ENCODE assay signal across 14 cellular contexts in the genomic region with DNA sequence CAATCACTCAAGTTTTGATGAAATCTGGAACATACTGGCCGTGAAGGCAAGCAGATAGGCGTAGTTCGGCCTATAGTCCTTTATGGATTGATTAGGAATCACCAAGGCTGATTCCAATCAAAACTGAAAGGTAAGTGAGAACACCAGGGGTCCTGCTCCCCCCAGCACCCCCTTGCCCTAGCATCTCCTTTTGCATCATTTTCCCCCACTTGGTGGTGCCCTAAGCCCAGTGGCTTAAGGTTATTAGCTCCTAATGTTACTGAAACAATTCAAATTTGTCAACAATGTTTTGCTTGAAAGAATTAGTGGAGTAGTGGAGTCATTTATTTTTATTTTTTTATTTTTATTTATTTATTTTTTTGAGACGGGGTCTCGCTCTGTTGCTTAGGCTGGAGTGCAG. TPM values are rescaled to one million over a fixed set of nuclear protein-coding genes. Genes with fewer than 3 reads are reported as not detected.
DNase-seq lines count a peak whose midpoint lies in the region; ATAC-seq and TF ChIP-seq lines count a peak whose summit lies in the region.
"Had no signal": no experiment of that assay in that cellular context is flagged by ENCODE, and none has a peak within 500 bp of the region (broad histone marks: within the 10 kb centered on the region; RNA-seq: fewer than 3 reads in every experiment).

No MANE protein-coding gene starts in this region.

- H3K36me3 Mint-ChIP-seq in endodermal cell (ENCODE audit: low read depth): no peaks in the 10 kb centered on the region
- H3K36me3 Mint-ChIP-seq in type B pancreatic cell: no peaks in the 10 kb centered on the region
- H3K36me3 Mint-ChIP-seq: activated naive CD8-positive, alpha-beta T cell treated with anti-CD3 and anti-CD28 coated beads, Interleukin-2, amount 10 ng/mL, durations not matched to agents 7 days and 5 days; stimulated activated naive B cell treated with anti-CD40 and anti-IgM and Interleukin-4, amounts not matched to agents 10 μg/mL and 1 μg/mL and 100 μg/mL, for 72 hours had no signal

- no peaks in the 10 kb centered on the region for H3K36me3 ChIP-seq in left ventricle myocardium inferior
- H3K36me3 ChIP-seq in OCI-LY3 (replicated peaks; ENCODE audit: low read depth, low read length): no peaks in the 10 kb centered on the region
- no peaks in the 10 kb centered on the region for H3K36me3 ChIP-seq in endodermal cell (ENCODE audit: control insufficient read depth, insufficient read depth, low read length)

- no peak overlapping the region for H3K4me2 ChIP-seq in OCI-LY3 (ENCODE audit: low read length)

- TF ChIP-seq CTCF in left ventricle myocardium inferior (IDR thresholded peaks at IDR 0.05; ENCODE audit: borderline replicate concordance) (peak; percentile 21), OCI-LY3 (IDR thresholded peaks at IDR 0.05; ENCODE audit: low read depth, low read length) (peak; percentile 59), endodermal cell (conservative IDR thresholded peaks at IDR 0.05) (peak; percentile 51), type B pancreatic cell (conservative IDR thresholded peaks at IDR 0.05) (peak; percentile 32)

- peaks cover 66% of the 10 kb centered on the region for H3K27me3 ChIP-seq in left ventricle myocardium inferior (ENCODE audit: low read depth)
- peaks cover 15% of the 10 kb centered on the region; the same call in 1 of the 2 replicates for H3K27me3 ChIP-seq in OCI-LY3 (ENCODE audit: low read depth, low read length)
- peaks cover 11% of the 10 kb centered on the region for H3K27me3 ChIP-seq in endodermal cell (ENCODE audit: control insufficient read depth, insufficient read depth, low read length, poor library complexity, severe bottlenecking)

- intact Hi-C loops in left ventricle myocardium inferior (cut with micrococcal nuclease): no loop called here
- intact Hi-C loops in left cardiac atrium (cut with DNase I): no loop called here

- H3K9me3 ChIP-seq in left ventricle myocardium inferior (replicated peaks) (no peaks in the 10 kb centered on the region), OCI-LY3 (ENCODE audit: insufficient read depth, low read length) (no peaks in the 10 kb centered on the region), endodermal cell (ENCODE audit: control insufficient read depth, low read length) (no peaks in the 10 kb centered on the region)

- no peak for ATAC-seq in left cardiac atrium
- ATAC-seq in HG02759 (IDR thresholded peaks at IDR 0.05; ENCODE audit: unreplicated experiment): no peak
- ATAC-seq: stimulated activated naive B cell treated with anti-CD40 and anti-IgM and Interleukin-4, amounts not matched to agents 10 μg/mL and 1 μg/mL and 100 μg/mL, for 72 hours had no signal

- H3K4me1 Mint-ChIP-seq in endodermal cell: peaks cover 1% of the 10 kb centered on the region
- H3K4me1 Mint-ChIP-seq in type B pancreatic cell (ENCODE audit: unreplicated experiment): no peaks in the 10 kb centered on the region
- H3K4me1 Mint-ChIP-seq: activated naive CD8-positive, alpha-beta T cell treated with anti-CD3 and anti-CD28 coated beads, Interleukin-2, amount 10 ng/mL, durations not matched to agents 7 days and 5 days had no signal

- DNase-seq in left ventricle myocardium inferior (no peak), left cardiac atrium (no peak), endodermal cell (no peak), type B pancreatic cell (ENCODE audit: extremely low spot score, unreplicated experiment) (no peak), iPS-NIHi7 (ENCODE audit: extremely low spot score) (no peak)
- DNase-seq in effector CD4-positive, alpha-beta T cell: no peak
- DNase-seq: activated naive CD8-positive, alpha-beta T cell treated with anti-CD3 and anti-CD28 coated beads, Interleukin-2, amount 10 ng/mL, durations not matched to agents 7 days and 5 days; GDM1; head of caudate nucleus; mesenchymal stem cell; stimulated activated naive B cell treated with anti-CD40 and anti-IgM and Interleukin-4, amounts not matched to agents 10 μg/mL and 1 μg/mL and 100 μg/mL, for 72 hours had no signal

- H3K27me3 Mint-ChIP-seq in endodermal cell (ENCODE audit: insufficient read depth) (peaks cover 14% of the 10 kb centered on the region), type B pancreatic cell (peaks cover 75% of the 10 kb centered on the region)

- no peak overlapping the region for H3K27ac ChIP-seq in left ventricle myocardium inferior (replicated peaks)
- H3K27ac ChIP-seq in OCI-LY3 (ENCODE audit: low read length): no peak overlapping the region
- H3K27ac ChIP-seq in endodermal cell (ENCODE audit: low read depth, low read length): no peak overlapping the region

- H3K79me2 ChIP-seq in OCI-LY3 (ENCODE audit: low read length): no peaks in the 10 kb centered on the region

- no peaks in the 10 kb centered on the region for H3K4me1 ChIP-seq in left ventricle myocardium inferior
- peaks cover 6% of the 10 kb centered on the region for H3K4me1 ChIP-seq in OCI-LY3 (ENCODE audit: low read length)
- no peaks in the 10 kb centered on the region for H3K4me1 ChIP-seq in endodermal cell (ENCODE audit: control insufficient read depth, insufficient read depth, low read length)

- no peak overlapping the region for H3K27ac Mint-ChIP-seq in endodermal cell
- H3K27ac Mint-ChIP-seq in type B pancreatic cell: no peak overlapping the region
- H3K27ac Mint-ChIP-seq: activated naive CD8-positive, alpha-beta T cell treated with anti-CD3 and anti-CD28 coated beads, Interleukin-2, amount 10 ng/mL, durations not matched to agents 7 days and 5 days; stimulated activated naive B cell treated with anti-CD40 and anti-IgM and Interleukin-4, amounts not matched to agents 10 μg/mL and 1 μg/mL and 100 μg/mL, for 72 hours; T-helper 1 cell treated with Interleukin-12 subunit alpha and Interleukin-12 subunit beta and Interleukin-4 antibody, amounts not matched to agents 30 μg/mL and 1 μg/mL, for 36 hours had no signal

- H3K4me3 Mint-ChIP-seq in endodermal cell (no peak overlapping the region), type B pancreatic cell (no peak overlapping the region)
- H3K4me3 Mint-ChIP-seq: activated naive CD8-positive, alpha-beta T cell treated with anti-CD3 and anti-CD28 coated beads, Interleukin-2, amount 10 ng/mL, durations not matched to agents 7 days and 5 days; stimulated activated naive B cell treated with anti-CD40 and anti-IgM and Interleukin-4, amounts not matched to agents 10 μg/mL and 1 μg/mL and 100 μg/mL, for 72 hours; T-helper 1 cell treated with Interleukin-12 subunit alpha and Interleukin-12 subunit beta and Interleukin-4 antibody, amounts not matched to agents 30 μg/mL and 1 μg/mL, for 36 hours had no signal

- no peaks in the 10 kb centered on the region for H3K9me3 Mint-ChIP-seq in endodermal cell
- H3K9me3 Mint-ChIP-seq in type B pancreatic cell: no peaks in the 10 kb centered on the region
- H3K9me3 Mint-ChIP-seq: activated naive CD8-positive, alpha-beta T cell treated with anti-CD3 and anti-CD28 coated beads, Interleukin-2, amount 10 ng/mL, durations not matched to agents 7 days and 5 days; stimulated activated naive B cell treated with anti-CD40 and anti-IgM and Interleukin-4, amounts not matched to agents 10 μg/mL and 1 μg/mL and 100 μg/mL, for 72 hours; T-helper 1 cell treated with Interleukin-12 subunit alpha and Interleukin-12 subunit beta and Interleukin-4 antibody, amounts not matched to agents 30 μg/mL and 1 μg/mL, for 36 hours had no signal

- no peak overlapping the region for H3K4me3 ChIP-seq in left ventricle myocardium inferior
- no peak overlapping the region for H3K4me3 ChIP-seq in OCI-LY3 (ENCODE audit: low read length)
- H3K4me3 ChIP-seq in endodermal cell (ENCODE audit: low read length): no peak overlapping the region

- H2AFZ ChIP-seq in OCI-LY3 (ENCODE audit: low read depth, low read length): no peak overlapping the region

- H3K9ac ChIP-seq in OCI-LY3 (ENCODE audit: low read length): no peak overlapping the region
- H3K9ac ChIP-seq in endodermal cell (ENCODE audit: extremely low read depth, low read length, poor library complexity, severe bottlenecking): no peak overlapping the region

- WGBS in endodermal cell (ENCODE audit: insufficient coverage in 1 of 2, insufficient read length in 1 of 2), 2 experiments: 82 to 91% methylated on average over 2 to 3 of the region's 5 CpGs

- no peaks in the 10 kb centered on the region for H4K20me1 ChIP-seq in OCI-LY3 (ENCODE audit: insufficient read depth, low read length)

RNA-seq across cellular contexts. Expression of gene SLFN14, which starts 4.9 kb away (rescaled TPM):
- total RNA-seq in left ventricle myocardium inferior (not detected), left cardiac atrium (not detected), endodermal cell (not detected), type B pancreatic cell (ENCODE audit: low replicate concordance) (not detected in 2 replicates)
- not detected for polyA plus RNA-seq in endodermal cell (2013, experiment 1 of 2)
- not detected for polyA plus RNA-seq in endodermal cell (2013, experiment 2 of 2)
- total RNA-seq: activated naive CD8-positive, alpha-beta T cell treated with anti-CD3 and anti-CD28 coated beads, Interleukin-2, amount 10 ng/mL, durations not matched to agents 7 days and 5 days had no signal

RNA-seq across cellular contexts. Expression of gene SLFN12L, which starts 18.2 kb away (rescaled TPM):
- total RNA-seq in left ventricle myocardium inferior: 0.25 TPM
- total RNA-seq in left cardiac atrium: 1 to 10 TPM; 1.0 to 1.3 TPM
- total RNA-seq in endodermal cell: not detected
- polyA plus RNA-seq in endodermal cell (2013, experiment 1 of 2): not detected
- polyA plus RNA-seq in endodermal cell (2013, experiment 2 of 2): not detected
- not detected in 2 replicates for total RNA-seq in type B pancreatic cell (ENCODE audit: low replicate concordance)

RNA-seq across cellular contexts. Expression of gene PEX12, which starts 22.7 kb away (rescaled TPM):
- total RNA-seq in left ventricle myocardium inferior: 8.7 TPM
- total RNA-seq in left cardiac atrium: 1 to 10 TPM; 6.3 to 6.5 TPM
- total RNA-seq in endodermal cell: 1 to 10 TPM; 4.0 to 4.8 TPM
- 6.7 TPM for polyA plus RNA-seq in endodermal cell (2013, experiment 1 of 2)
- 5.6 TPM for polyA plus RNA-seq in endodermal cell (2013, experiment 2 of 2)
- 6.9 and 7.7 TPM in 2 replicates for total RNA-seq in type B pancreatic cell (ENCODE audit: low replicate concordance)

RNA-seq across cellular contexts. Expression of gene AP2B1, which starts 31.4 kb away (rescaled TPM):
- total RNA-seq in left ventricle myocardium inferior (113 TPM), left cardiac atrium (100 to 1,000 TPM; 132 to 152 TPM), endodermal cell (100 to 1,000 TPM; 255 to 258 TPM), type B pancreatic cell (ENCODE audit: low replicate concordance) (120 and 165 TPM in 2 replicates)
- 150 TPM for polyA plus RNA-seq in endodermal cell (2013, experiment 1 of 2)
- 143 TPM for polyA plus RNA-seq in endodermal cell (2013, experiment 2 of 2)
